ENCODE assay signal across 26 cellular contexts in genomic region chr12:1707051-1707450, GRCh38. TPM values are rescaled to one million over a fixed set of nuclear protein-coding genes. Genes with fewer than 3 reads are reported as not detected.
DNase-seq lines count a peak whose midpoint lies in the region; ATAC-seq and TF ChIP-seq lines count a peak whose summit lies in the region.
"Had no signal": no experiment of that assay in that cellular context is flagged by ENCODE, and none has a peak within 500 bp of the region (broad histone marks: within the 10 kb centered on the region; RNA-seq: fewer than 3 reads in every experiment).

No MANE protein-coding gene starts in this region.

- H3K4me2 ChIP-seq in PC-9 (no peak overlapping the region), trophoblast cell (ENCODE audit: low read length) (no peak overlapping the region)

- no peak overlapping the region for H4K12ac ChIP-seq in trophoblast cell (ENCODE audit: low read depth, low read length)

- H3K27ac Mint-ChIP-seq in activated CD4-positive, alpha-beta T cell treated with anti-CD3 and anti-CD28 coated beads for 36 hours: peak overlapping the region; percentile 55
- peak overlapping the region in 1 of 3 donors; percentile 20 for H3K27ac Mint-ChIP-seq in CD4-positive, CD25-positive, alpha-beta regulatory T cell
- H3K27ac Mint-ChIP-seq: brain; stimulated activated memory B cell treated with anti-CD40 and anti-IgM and Interleukin-4, amounts not matched to agents 10 μg/mL and 1 μg/mL and 100 μg/mL, for 72 hours had no signal

- H3K4me1 Mint-ChIP-seq in activated CD4-positive, alpha-beta T cell treated with anti-CD3 and anti-CD28 coated beads for 36 hours: peaks cover 43% of the 10 kb centered on the region
- H3K4me1 Mint-ChIP-seq in CD4-positive, CD25-positive, alpha-beta regulatory T cell: peaks cover 44 to 79% (median 55%) of the 10 kb centered on the region in 4 donors

- H2BK5ac ChIP-seq in trophoblast cell (ENCODE audit: low read depth, low read length, poor library complexity): no peak overlapping the region

- no peak for ATAC-seq in activated CD4-positive, alpha-beta T cell treated with anti-CD3 and anti-CD28 coated beads for 36 hours
- no peak for ATAC-seq in CD4-positive, CD25-positive, alpha-beta regulatory T cell (ENCODE audit: low read depth in 2 of 2)
- ATAC-seq: activated T-cell treated with anti-CD3 and anti-CD28 coated beads, Interleukin-2, amount 50 U/mL, for 4 hours; lower lobe of right lung; mucosa of descending colon; sciatic nerve; stimulated activated memory B cell treated with anti-CD40 and anti-IgM and Interleukin-4, amounts not matched to agents 10 μg/mL and 1 μg/mL and 100 μg/mL, for 72 hours had no signal

- no peak overlapping the region for H3K9ac ChIP-seq in trophoblast cell (ENCODE audit: low read length)

- H3K27ac ChIP-seq in CD4-positive, CD25-positive, alpha-beta regulatory T cell (ENCODE audit: insufficient read depth, low read length, poor library complexity, severe bottlenecking): no peak overlapping the region
- H3K27ac ChIP-seq in PC-9 (peak overlapping the region; percentile 6; the same call in 1 of the 2 replicates), trophoblast cell (ENCODE audit: low read depth, low read length) (no peak overlapping the region), dorsolateral prefrontal cortex (peak overlapping the region in 7 of 59 donors; percentile 2 to 49 (median 32))
- H3K27ac ChIP-seq: lower lobe of right lung had no signal

- H3K79me2 ChIP-seq in PC-9 (ENCODE audit: low read depth) (peaks cover 100% of the 10 kb centered on the region), trophoblast cell (ENCODE audit: control insufficient read depth, insufficient read depth, low read length, poor library complexity) (peaks cover 3% of the 10 kb centered on the region)

- no peak overlapping the region for H4K8ac ChIP-seq in trophoblast cell (ENCODE audit: low read depth, low read length)

- BruUV-seq in PC-9 (replicated peaks; lab: Mats Ljungman, UMichigan): no TSS peak

- no peak overlapping the region for H3K18ac ChIP-seq in trophoblast cell (ENCODE audit: low read length)

- H3K9me2 ChIP-seq in PC-9 (ENCODE audit: insufficient read depth): no peaks in the 10 kb centered on the region

- H2BK12ac ChIP-seq in trophoblast cell (ENCODE audit: low read length): no peak overlapping the region

- no peaks in the 10 kb centered on the region for H3K27me3 ChIP-seq in CD4-positive, CD25-positive, alpha-beta regulatory T cell (ENCODE audit: control insufficient read depth, insufficient read depth, low read length)
- no peaks in the 10 kb centered on the region for H3K27me3 ChIP-seq in PC-9 (ENCODE audit: insufficient read depth, low read depth)
- H3K27me3 ChIP-seq in trophoblast cell (ENCODE audit: insufficient read depth, low read length): no peaks in the 10 kb centered on the region
- no peaks in the 10 kb centered on the region for H3K27me3 ChIP-seq in dorsolateral prefrontal cortex

- H3K4ac ChIP-seq in trophoblast cell (ENCODE audit: low read depth, low read length): peak overlapping the region; percentile 16

- H3K14ac ChIP-seq in trophoblast cell (ENCODE audit: low read length): no peak overlapping the region

- H2AK5ac ChIP-seq in trophoblast cell (ENCODE audit: low read length): no peak overlapping the region

- POLR2A ChIA-PET in activated CD4-positive, alpha-beta T cell treated with anti-CD3 and anti-CD28 coated beads for 36 hours (lab: Charles Lee): no interaction called here
- POLR2A ChIA-PET in PC-9 (lab: Charles Lee; ENCODE audit: unreplicated experiment): no interaction called here

- no peaks in the 10 kb centered on the region for H3K9me3 Mint-ChIP-seq in activated CD4-positive, alpha-beta T cell treated with anti-CD3 and anti-CD28 coated beads for 36 hours (ENCODE audit: low read depth)
- no peaks in the 10 kb centered on the region for H3K9me3 Mint-ChIP-seq in CD4-positive, CD25-positive, alpha-beta regulatory T cell
- H3K9me3 Mint-ChIP-seq: activated T-cell treated with anti-CD3 and anti-CD28 coated beads, Interleukin-2, amount 50 U/mL, for 4 hours; stimulated activated memory B cell treated with anti-CD40 and anti-IgM and Interleukin-4, amounts not matched to agents 10 μg/mL and 1 μg/mL and 100 μg/mL, for 72 hours had no signal

- CTCF ChIA-PET in activated CD4-positive, alpha-beta T cell treated with anti-CD3 and anti-CD28 coated beads for 36 hours (lab: Charles Lee): no interaction called here
- CTCF ChIA-PET in PC-9 (lab: Charles Lee): no interaction called here

- no peak overlapping the region for H3K23ac ChIP-seq in trophoblast cell (ENCODE audit: low read length)

- no peaks in the 10 kb centered on the region for H3K9me3 ChIP-seq in CD4-positive, CD25-positive, alpha-beta regulatory T cell (ENCODE audit: control insufficient read depth in 2 of 2, low read length in 2 of 2)
- H3K9me3 ChIP-seq in PC-9 (ENCODE audit: insufficient read depth, low read depth) (no peaks in the 10 kb centered on the region), trophoblast cell (ENCODE audit: insufficient read depth, low read depth, low read length) (no peaks in the 10 kb centered on the region)
- H3K9me3 ChIP-seq: lower lobe of right lung, mucosa of descending colon had no signal

- H4K91ac ChIP-seq in trophoblast cell (ENCODE audit: low read depth, low read length): no peak overlapping the region

- H4K20me1 ChIP-seq in PC-9 (ENCODE audit: insufficient read depth): peaks cover 34% of the 10 kb centered on the region; the same call in 1 of the 2 replicates

- no peak overlapping the region for H3K4me3 Mint-ChIP-seq in activated CD4-positive, alpha-beta T cell treated with anti-CD3 and anti-CD28 coated beads for 36 hours
- H3K4me3 Mint-ChIP-seq in CD4-positive, CD25-positive, alpha-beta regulatory T cell: peak overlapping the region in 3 of 4 donors; percentile 0 to 9 (median 8)
- H3K4me3 Mint-ChIP-seq: activated T-cell treated with anti-CD3 and anti-CD28 coated beads, Interleukin-2, amount 50 U/mL, for 4 hours; brain; stimulated activated memory B cell treated with anti-CD40 and anti-IgM and Interleukin-4, amounts not matched to agents 10 μg/mL and 1 μg/mL and 100 μg/mL, for 72 hours had no signal

- no peak overlapping the region for H2BK120ac ChIP-seq in trophoblast cell (ENCODE audit: insufficient read depth, low read length, poor library complexity)

- H3K4me1 ChIP-seq in CD4-positive, CD25-positive, alpha-beta regulatory T cell (ENCODE audit: control insufficient read depth, insufficient read depth, low read length, poor library complexity, severe bottlenecking): peaks cover 31% of the 10 kb centered on the region
- peaks cover 25% of the 10 kb centered on the region for H3K4me1 ChIP-seq in PC-9 (replicated peaks; ENCODE audit: insufficient read depth)
- peaks cover 0 to 3% of the 10 kb centered on the region in 2 experiments for H3K4me1 ChIP-seq in trophoblast cell (ENCODE audit: control insufficient read depth in 1 of 2, insufficient read depth in 2 of 2, low read length in 2 of 2)

- H3F3A ChIP-seq in PC-9 (ENCODE audit: insufficient read depth, low read depth): peaks cover 8% of the 10 kb centered on the region

- TF ChIP-seq CTCF in PC-9 (conservative IDR thresholded peaks at IDR 0.05) (no peak), dorsolateral prefrontal cortex (IDR thresholded peaks at IDR 0.05 in 54 of 56, conservative IDR thresholded peaks at IDR 0.05 in 2 of 56; ENCODE audit: low read depth in 1 of 56, partially characterized antibody in 56 of 56) (no peak)

- no peak for DNase-seq in activated CD4-positive, alpha-beta T cell treated with anti-CD3 and anti-CD28 coated beads for 36 hours
- DNase-seq in activated CD4-positive, alpha-beta T cell treated with anti-CD3 and anti-CD28 coated beads for 4 hours: no peak
- no peak for DNase-seq in CD4-positive, CD25-positive, alpha-beta regulatory T cell
- no peak for DNase-seq in PC-9
- DNase-seq in trophoblast cell: no peak
- DNase-seq in DMS 273 (lab: John Stamatoyannopoulos, UW; ENCODE audit: unreplicated experiment): no peak
- no peak for DNase-seq in hepatic stellate cell (ENCODE audit: low spot score)
- DNase-seq in dorsolateral prefrontal cortex: no peak
- DNase-seq: 8988T; activated gamma-delta T cell treated with Interleukin-2 at 50 U/mL for 16 hours; activated T-cell treated with anti-CD3 and anti-CD28 coated beads, Interleukin-2, amount 50 U/mL, for 4 hours; islet precursor cell; Kasumi-1; lower lobe of right lung; mucosa of descending colon; NCI-H146; NCI-H2107; NCI-H748 treated with DMSO at 0.1 percent for 48 hours; posterior cingulate gyrus; RPMI8226; stimulated activated CD4-positive, alpha-beta T cell treated with anti-CD3 and anti-CD28 coated beads, Interleukin-4, amount 100 ng/mL, for 24 hours; T-helper 1 cell had no signal

- H2AFZ ChIP-seq in PC-9: no peak overlapping the region
- H2AFZ ChIP-seq in trophoblast cell (ENCODE audit: insufficient read depth, low read length, poor library complexity): no peak overlapping the region

- H3K79me1 ChIP-seq in trophoblast cell (ENCODE audit: low read length): no peaks in the 10 kb centered on the region

- H3K36me3 ChIP-seq in CD4-positive, CD25-positive, alpha-beta regulatory T cell (ENCODE audit: control insufficient read depth, insufficient read depth, low read length): no peaks in the 10 kb centered on the region
- H3K36me3 ChIP-seq in PC-9 (ENCODE audit: low read depth): peaks cover 12% of the 10 kb centered on the region
- H3K36me3 ChIP-seq in trophoblast cell (ENCODE audit: control insufficient read depth in 1 of 2, insufficient read depth in 2 of 2, low read length in 2 of 2): no peaks in the 10 kb centered on the region
- H3K36me3 ChIP-seq: HAP-1, lower lobe of right lung had no signal

- no CpG with 5 or more reads among the region's 1 CpG for WGBS in trophoblast cell (ENCODE audit: extremely low coverage, insufficient coverage, insufficient read length)

- H3K4me3 ChIP-seq in CD4-positive, CD25-positive, alpha-beta regulatory T cell (ENCODE audit: low read depth, low read length): peak overlapping the region; percentile 1
- H3K4me3 ChIP-seq in PC-9 (no peak overlapping the region), trophoblast cell (ENCODE audit: low read depth, low read length) (no peak overlapping the region), dorsolateral prefrontal cortex (no peak overlapping the region)
- H3K4me3 ChIP-seq: HAP-1, lower lobe of right lung, mucosa of descending colon had no signal

- intact Hi-C loops in activated CD4-positive, alpha-beta T cell treated with anti-CD3 and anti-CD28 coated beads for 36 hours (cut with DNase I, micrococcal nuclease): no loop called here
- intact Hi-C loops in PC-9 (cut with micrococcal nuclease; ENCODE audit: unreplicated experiment): no loop called here
- intact Hi-C loops in dorsolateral prefrontal cortex (cut with DNase I): no loop called here

- H3K27me3 Mint-ChIP-seq in activated CD4-positive, alpha-beta T cell treated with anti-CD3 and anti-CD28 coated beads for 36 hours: no peaks in the 10 kb centered on the region
- H3K27me3 Mint-ChIP-seq in CD4-positive, CD25-positive, alpha-beta regulatory T cell: no peaks in the 10 kb centered on the region
- H3K27me3 Mint-ChIP-seq: brain; stimulated activated memory B cell treated with anti-CD40 and anti-IgM and Interleukin-4, amounts not matched to agents 10 μg/mL and 1 μg/mL and 100 μg/mL, for 72 hours had no signal

- peaks cover 14% of the 10 kb centered on the region for H3K36me3 Mint-ChIP-seq in activated CD4-positive, alpha-beta T cell treated with anti-CD3 and anti-CD28 coated beads for 36 hours (ENCODE audit: low read depth)
- peaks cover 3% of the 10 kb centered on the region for H3K36me3 Mint-ChIP-seq in CD4-positive, CD25-positive, alpha-beta regulatory T cell
- H3K36me3 Mint-ChIP-seq: stimulated activated memory B cell treated with anti-CD40 and anti-IgM and Interleukin-4, amounts not matched to agents 10 μg/mL and 1 μg/mL and 100 μg/mL, for 72 hours had no signal

RNA-seq across cellular contexts. Expression of gene ADIPOR2, which starts 16.2 kb away (rescaled TPM):
- total RNA-seq in activated CD4-positive, alpha-beta T cell treated with anti-CD3 and anti-CD28 coated beads for 36 hours: 10 to 100 TPM; 51.7 to 52.6 TPM
- 26.3 TPM for total RNA-seq in CD4-positive, CD25-positive, alpha-beta regulatory T cell
- 1 to 10 TPM; 1.8 to 3.3 (median 2.5) TPM for polyA plus RNA-seq in CD4-positive, CD25-positive, alpha-beta regulatory T cell
- total RNA-seq in PC-9 (2021) (76.0 and 107 TPM in 2 replicates), dorsolateral prefrontal cortex (100 to 1,000 TPM in 51 of 120 experiments, 10 to 100 TPM in 69; 39.0 to 240 (median 95.0) TPM)
- 37.0 and 37.3 TPM in 2 replicates for polyA plus RNA-seq in trophoblast cell (2013)
